12 cellular contexts compared by ENCODE assay signal in the genomic region with DNA sequence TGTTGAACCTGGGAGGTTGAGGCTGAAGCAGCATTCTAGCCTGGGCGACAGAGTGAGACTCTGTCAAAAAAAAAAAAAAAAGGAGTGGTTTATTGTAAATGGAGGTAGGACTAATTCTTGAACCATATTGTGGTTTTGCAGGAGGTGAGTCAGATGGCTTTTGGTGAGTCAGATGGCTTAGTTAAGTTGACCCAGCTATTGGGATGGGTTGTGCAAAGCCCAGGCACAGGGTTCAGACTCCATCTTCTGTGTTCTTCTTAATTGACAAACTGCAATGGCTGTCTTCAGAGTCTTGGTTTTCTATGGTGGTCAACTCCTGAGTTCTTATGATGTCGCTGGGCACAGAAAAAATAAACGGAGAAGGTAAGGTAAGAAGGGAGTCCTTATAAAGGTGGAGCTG.
DNase-seq lines count a peak whose midpoint lies in the region; TF ChIP-seq lines count a peak whose summit lies in the region.
"Had no signal": no experiment of that assay in that cellular context is flagged by ENCODE, and none has a peak within 500 bp of the region (broad histone marks: within the 10 kb centered on the region; RNA-seq: fewer than 3 reads in every experiment).

No MANE protein-coding gene starts in this region.

- no peaks in the 10 kb centered on the region for H3K79me2 ChIP-seq in osteoblast (ENCODE audit: insufficient read depth, low read length)

- peak; percentile 40 for DNase-seq in activated CD4-positive, alpha-beta T cell treated with anti-CD3 and anti-CD28 coated beads for 48 hours
- DNase-seq in activated CD4-positive, alpha-beta T cell treated with anti-CD3 and anti-CD28 coated beads, Interleukin-2, amount 50 U/mL, for 4 hours = no peak
- DNase-seq in NB4 (ENCODE audit: low read depth) (peak; percentile 79), astrocyte of the spinal cord (ENCODE audit: low read depth, low spot score) (peak; percentile 92), osteoblast (ENCODE audit: insufficient read length, low spot score, missing footprints) (no peak), nucleus accumbens (lab: John Stamatoyannopoulos, UW) (no peak), NCI-H128 (lab: John Stamatoyannopoulos, UW; ENCODE audit: unreplicated experiment) (no peak), OCI-M2 (lab: John Stamatoyannopoulos, UW; ENCODE audit: unreplicated experiment) (no peak)
- DNase-seq: caudate nucleus, NCI-H524 treated with DMSO at 0.1 percent for 48 hours, occipital lobe had no signal

- H4K20me1 ChIP-seq in osteoblast (ENCODE audit: insufficient read depth, low read length) = no peaks in the 10 kb centered on the region

- H3K4me3 ChIP-seq in NB4 (ENCODE audit: low read depth, low read length) (no peak overlapping the region), astrocyte of the spinal cord (ENCODE audit: low read depth, low read length) (no peak overlapping the region), osteoblast (ENCODE audit: insufficient read depth, low read length) (no peak overlapping the region)

- H3K36me3 ChIP-seq in osteoblast (ENCODE audit: insufficient read depth, low read length) = no peaks in the 10 kb centered on the region

- peaks cover 32% of the 10 kb centered on the region for H3K4me1 ChIP-seq in osteoblast (ENCODE audit: insufficient read depth, low read length)

- no peak overlapping the region for H2AFZ ChIP-seq in osteoblast (ENCODE audit: low read length)

- in situ Hi-C loops in astrocyte of the spinal cord (cut with HindIII; ENCODE audit: low sequenced_read_pairs) = no loop called here

- H3K9me3 ChIP-seq in osteoblast (ENCODE audit: low read depth, low read length) = no peaks in the 10 kb centered on the region

- H3K27ac ChIP-seq in osteoblast (ENCODE audit: low read depth, low read length) = peak overlapping the region; percentile 46
- H3K27ac ChIP-seq: HL-60 had no signal

- peak overlapping the region; percentile 12 for H3K4me2 ChIP-seq in osteoblast (ENCODE audit: insufficient read depth, low read length)

- no peak for TF ChIP-seq CTCF in NB4 (IDR thresholded peaks at IDR 0.05; ENCODE audit: low read depth, low read length)
- TF ChIP-seq CTCF in astrocyte of the spinal cord (IDR thresholded peaks at IDR 0.05; ENCODE audit: low read depth, low read length) = no peak
- no peak for TF ChIP-seq CTCF in osteoblast (IDR thresholded peaks at IDR 0.05; ENCODE audit: extremely low read depth, low read depth, low read length)

- no peaks in the 10 kb centered on the region for H3K27me3 ChIP-seq in osteoblast (ENCODE audit: insufficient read depth, low read length)

- TF ChIP-seq POLR2A in NB4 (IDR thresholded peaks at IDR 0.05; ENCODE audit: extremely low read depth, insufficient read length) = no peak

Comparison
In these comparisons a context has a peak if more than half of its experiments do, and no peak if none do; other contexts are left out.
1. DNase-seq: peak in activated CD4-positive, alpha-beta T cell treated with anti-CD3 and anti-CD28 coated beads for 48 hours (single experiment), NB4 (single experiment) and astrocyte of the spinal cord (single experiment); none in activated CD4-positive, alpha-beta T cell treated with anti-CD3 and anti-CD28 coated beads, Interleukin-2, amount 50 U/mL, for 4 hours (0 of 2), osteoblast (single experiment), nucleus accumbens (0 of 56), NCI-H128 (single experiment) and OCI-M2 (single experiment).